Comparison of ENCODE assay signal across 31 cellular contexts in the genomic region with DNA sequence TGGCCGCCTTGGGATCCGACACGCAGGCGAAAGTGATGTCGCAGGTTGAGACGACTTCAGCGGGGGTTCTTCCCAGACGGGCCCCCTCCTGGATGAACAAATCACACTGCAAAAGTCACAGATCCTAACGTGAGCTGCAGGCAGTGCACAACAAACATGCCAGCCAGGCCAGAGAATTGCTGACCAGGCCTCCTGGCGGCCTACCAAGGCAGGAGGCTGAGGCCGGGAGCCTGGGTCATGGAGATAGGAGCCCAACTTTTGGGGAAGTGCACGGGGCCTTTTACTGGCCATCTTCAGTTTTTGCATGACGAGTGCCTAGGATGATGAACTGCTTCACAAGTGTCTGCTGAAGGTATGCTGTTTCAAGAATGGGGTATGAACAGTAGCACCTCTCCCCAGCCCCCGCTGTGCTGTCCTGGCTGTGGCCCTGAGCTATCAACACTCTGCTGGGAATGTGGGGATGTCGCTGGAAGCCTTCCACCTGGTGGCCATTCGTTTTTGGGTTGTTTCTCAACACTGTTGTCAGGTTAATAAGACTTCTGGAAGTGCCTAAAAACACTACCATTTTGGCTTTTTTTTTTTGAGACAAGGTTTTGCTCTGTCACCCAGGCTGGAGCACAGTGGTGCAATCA. TPM values are rescaled to one million over a fixed set of nuclear protein-coding genes. Genes with fewer than 3 reads are reported as not detected.
DNase-seq lines count a peak whose midpoint lies in the region; ATAC-seq, FAIRE-seq and TF ChIP-seq lines count a peak whose summit lies in the region.
"Had no signal": no experiment of that assay in that cellular context is flagged by ENCODE, and none has a peak within 500 bp of the region (broad histone marks: within the 10 kb centered on the region; RNA-seq: fewer than 3 reads in every experiment).

No MANE protein-coding gene starts in this region.

- no peak overlapping the region for H3K4me3 ChIP-seq in Caco-2 (ENCODE audit: low read depth, low read length)
- no peak overlapping the region for H3K4me3 ChIP-seq in K562
- no peak overlapping the region for H3K4me3 ChIP-seq in heart right ventricle
- peak overlapping the region; percentile 24 for H3K4me3 ChIP-seq in psoas muscle
- H3K4me3 ChIP-seq: BLaER1 treated with 17β-estradiol and CSF1 and Interleukin-3, amounts not matched to agents 10 nM and 100 nM; MG63; pancreas; smooth muscle cell had no signal

- TF ChIP-seq RAD21 in K562 (CRISPR knock-in tag; conservative IDR thresholded peaks at IDR 0.05 in 1 of 2, IDR thresholded peaks at IDR 0.05 in 1 of 2): peak in 1 of 2 experiments; percentile 24; a peak in 2 of 4 replicates

- ATAC-seq in K562 (peak; percentile 73), heart right ventricle (peak in 7 of 8 donors; percentile 48 to 82 (median 74)), psoas muscle (peak; percentile 73 to 82 (median 78)), esophagus mucosa (no peak), HG02571 (IDR thresholded peaks at IDR 0.05; ENCODE audit: unreplicated experiment) (no peak)
- ATAC-seq: activated naive CD4-positive, alpha-beta T cell treated with anti-CD3 and anti-CD28 coated beads, Interleukin-2, amount 50 U/mL, for 72 hours; naive thymus-derived CD4-positive, alpha-beta T cell; pancreas had no signal

- 74% methylated on average over 16 of the region's 16 CpGs for WGBS in K562 (ENCODE audit: insufficient coverage, low coverage, missing lambda C conversion rate)
- 50 to 58% methylated on average over 16 of the region's 16 CpGs for WGBS in heart right ventricle, 2 donors
- 39 to 63% (median 44%) methylated on average over 16 of the region's 16 CpGs for WGBS in psoas muscle, 3 donors

- H4K20me1 ChIP-seq in K562 (replicated peaks; ENCODE audit: control insufficient read depth, insufficient read depth, low read length): no peaks in the 10 kb centered on the region; the same call in 1 of the 2 replicates

- no peaks in the 10 kb centered on the region for H3K27me3 Mint-ChIP-seq in Caco-2 (ENCODE audit: insufficient read depth, unreplicated experiment)
- H3K27me3 Mint-ChIP-seq: IgD-negative memory B cell; naive thymus-derived CD4-positive, alpha-beta T cell; stimulated activated naive CD8-positive, alpha-beta T cell treated with anti-CD3 and anti-CD28 coated beads, Interleukin-15, Interleukin-2, amounts not matched to agents 100 ng/mL and 50 ng/mL, for 24 hours had no signal

- H3K4me1 ChIP-seq in Caco-2 (no peaks in the 10 kb centered on the region), K562 (replicated peaks in 1 of 2; ENCODE audit: control insufficient read depth in 2 of 2, insufficient read depth in 2 of 2, low read length in 2 of 2) (peaks cover 0 to 3% of the 10 kb centered on the region in 2 experiments; a peak in 2 of 5 replicates), heart right ventricle (peaks cover 0 to 23% (median 8%) of the 10 kb centered on the region in 9 donors), psoas muscle (peaks cover 21% of the 10 kb centered on the region)
- H3K4me1 ChIP-seq: BLaER1 treated with 17β-estradiol and CSF1 and Interleukin-3, amounts not matched to agents 10 nM and 100 nM; pancreas had no signal

- TF ChIP-seq POLR2A in K562 (conservative IDR thresholded peaks at IDR 0.05): no peak

- no peak overlapping the region for H3K4me2 ChIP-seq in K562 (ENCODE audit: insufficient read depth, low read length)
- H3K4me2 ChIP-seq: BLaER1 treated with 17β-estradiol and CSF1 and Interleukin-3, amounts not matched to agents 10 nM and 100 nM; smooth muscle cell had no signal

- H3K36me3 Mint-ChIP-seq in Caco-2 (ENCODE audit: insufficient read depth, unreplicated experiment): peaks cover 88% of the 10 kb centered on the region

- H3K9me3 Mint-ChIP-seq in Caco-2 (ENCODE audit: unreplicated experiment): no peaks in the 10 kb centered on the region
- H3K9me3 Mint-ChIP-seq: activated naive CD4-positive, alpha-beta T cell treated with anti-CD3 and anti-CD28 coated beads, Interleukin-2, amount 50 U/mL, for 72 hours; activated T-helper 1 cell treated with anti-CD3 and anti-CD28 coated beads, Interleukin-12 subunit alpha, Interleukin-12 subunit beta, Interleukin-2, Interleukin-4 antibody, amounts not matched to agents 30 ng/mL and 10 ng/mL and 1 ng/mL, durations not matched to agents 14 hours and 24 hours and 36 hours; IgD-negative memory B cell; naive thymus-derived CD4-positive, alpha-beta T cell; stimulated activated naive CD8-positive, alpha-beta T cell treated with anti-CD3 and anti-CD28 coated beads, Interleukin-15, Interleukin-2, amounts not matched to agents 100 ng/mL and 50 ng/mL, for 24 hours had no signal

- no peaks in the 10 kb centered on the region for H3K9me3 ChIP-seq in Caco-2
- H3K9me3 ChIP-seq in K562 (replicated peaks; ENCODE audit: control insufficient read depth, insufficient read depth, low read depth, low read length): no peaks in the 10 kb centered on the region
- no peaks in the 10 kb centered on the region for H3K9me3 ChIP-seq in heart right ventricle
- H3K9me3 ChIP-seq in psoas muscle: no peaks in the 10 kb centered on the region
- H3K9me3 ChIP-seq: BLaER1 treated with 17β-estradiol and CSF1 and Interleukin-3, amounts not matched to agents 10 nM and 100 nM; MG63; pancreas had no signal

- H3K36me3 ChIP-seq in Caco-2 (ENCODE audit: control insufficient read depth, insufficient read depth, low read length) (peaks cover 1% of the 10 kb centered on the region; the same call in 1 of the 2 replicates), K562 (ENCODE audit: control insufficient read depth, insufficient read depth, low read length) (peaks cover 78% of the 10 kb centered on the region; the same call in 2 of the 3 replicates), heart right ventricle (peaks cover 0 to 100% (median 86%) of the 10 kb centered on the region in 9 donors), psoas muscle (ENCODE audit: insufficient read depth in 1 of 2, low read depth in 1 of 2) (peaks cover 2 to 99% of the 10 kb centered on the region in 2 donors)

- no peaks in the 10 kb centered on the region for H3K27me3 ChIP-seq in Caco-2 (replicated peaks; ENCODE audit: control insufficient read depth, insufficient read depth, low read length)
- H3K27me3 ChIP-seq in K562 (ENCODE audit: control insufficient read depth in 2 of 2, insufficient read depth in 2 of 2, low read length in 2 of 2): no peaks in the 10 kb centered on the region
- no peaks in the 10 kb centered on the region for H3K27me3 ChIP-seq in heart right ventricle
- no peaks in the 10 kb centered on the region for H3K27me3 ChIP-seq in psoas muscle (ENCODE audit: insufficient read depth in 3 of 3, low read length in 2 of 3)
- H3K27me3 ChIP-seq: BLaER1 treated with 17β-estradiol and CSF1 and Interleukin-3, amounts not matched to agents 10 nM and 100 nM; MG63; pancreas had no signal

- no peak overlapping the region for H2AFZ ChIP-seq in K562 (ENCODE audit: low read depth, low read length)

- DNase-seq in Caco-2 (no peak), K562 (ENCODE audit: extremely low read depth in 1 of 4, low spot score in 3 of 4) (peak in 2 of 4 experiments; percentile 18 to 24), heart right ventricle (peak in 1 of 2 donors; percentile 44), psoas muscle (peak in 1 of 2 donors; percentile 79), NCI-H1930 (lab: John Stamatoyannopoulos, UW) (no peak), cerebellar nuclear complex (lab: John Stamatoyannopoulos, UW) (no peak)
- DNase-seq: activated CD4-positive, alpha-beta T cell treated with anti-CD3 and anti-CD28 coated beads for 48 hours; EL; kidney; MG63; naive thymus-derived CD4-positive, alpha-beta T cell; NCI-H1694 treated with DMSO at 0.1 percent for 48 hours; NCI-H226; NCI-H82; OCI-M1; SIG-M5; stimulated activated CD4-positive, alpha-beta T cell treated with anti-CD3 and anti-CD28 coated beads, Interleukin-4, amount 100 ng/mL, for 24 hours had no signal

- peak; percentile 14 to 24 for TF ChIP-seq CTCF in Caco-2 (IDR thresholded peaks at IDR 0.05; ENCODE audit: insufficient read depth in 1 of 2, low read depth in 1 of 2, low read length in 1 of 2, severe bottlenecking in 1 of 2, unreplicated experiment in 1 of 2)
- TF ChIP-seq CTCF in K562 (IDR thresholded peaks at IDR 0.05 in 2 of 3, conservative IDR thresholded peaks at IDR 0.05 in 1 of 3; ENCODE audit: insufficient read depth in 2 of 3, low read depth in 1 of 3, low read length in 3 of 3): peak in 2 of 3 experiments; percentile 5 to 32; a peak in 2 of 6 replicates
- no peak for TF ChIP-seq CTCF in heart right ventricle (IDR thresholded peaks at IDR 0.05)
- TF ChIP-seq CTCF in psoas muscle (IDR thresholded peaks at IDR 0.05): no peak

- POLR2A ChIA-PET in Caco-2 (lab: Charles Lee) (no interaction called here), K562 (lab: Yijun Ruan, JAX) (interaction anchor here (1.9 kb wide), 1 partner anchor 10 kb away, joined by 9 read pairs; no protein-coding TSS in a partner anchor)

- 0 out of 4 replicates have a peak overlapping the region, but pooled peaks of 1 of the 2 experiments have one; percentile 36 for H3K9ac ChIP-seq in K562 (ENCODE audit: insufficient read depth in 1 of 2, low read depth in 2 of 2, low read length in 2 of 2)
- H3K9ac ChIP-seq: BLaER1 treated with 17β-estradiol and CSF1 and Interleukin-3, amounts not matched to agents 10 nM and 100 nM had no signal

- FAIRE-seq in K562 (lab: Jason Lieb, UNC): peak; percentile 65
- FAIRE-seq: A204.1, astrocyte, kidney, pancreas had no signal

- H3K4me1 Mint-ChIP-seq in Caco-2 (ENCODE audit: low read depth, unreplicated experiment): no peaks in the 10 kb centered on the region
- H3K4me1 Mint-ChIP-seq: IgD-negative memory B cell had no signal

- BruUV-seq in Caco-2 (replicated peaks; lab: Mats Ljungman, UMichigan) (no TSS peak), K562 (replicated peaks; lab: Mats Ljungman, UMichigan) (no TSS peak)

- in situ Hi-C loops in K562 (cut with MboI): no loop called here

- CTCF ChIA-PET in Caco-2 (lab: Charles Lee) (interaction anchor here (0.6 to 0.7 kb wide), 5 partner anchors 12 to 283 kb away, joined by 3 to 6 read pairs (median 4); partner anchors contain the start of genes ANKS3, DNAAF8, ROGDI and ZNF500), K562 (lab: Yijun Ruan, JAX; ENCODE audit: low intra/inter-chr PET ratio) (no interaction called here)

- H3K4me3 Mint-ChIP-seq in Caco-2 (ENCODE audit: unreplicated experiment): no peak overlapping the region
- H3K4me3 Mint-ChIP-seq: activated T-helper 1 cell treated with anti-CD3 and anti-CD28 coated beads, Interleukin-12 subunit alpha, Interleukin-12 subunit beta, Interleukin-2, Interleukin-4 antibody, amounts not matched to agents 30 ng/mL and 10 ng/mL and 1 ng/mL, durations not matched to agents 14 hours and 24 hours and 36 hours; IgD-negative memory B cell; naive thymus-derived CD4-positive, alpha-beta T cell; stimulated activated naive CD8-positive, alpha-beta T cell treated with anti-CD3 and anti-CD28 coated beads, Interleukin-15, Interleukin-2, amounts not matched to agents 100 ng/mL and 50 ng/mL, for 24 hours had no signal

- no peak overlapping the region for H3K27ac Mint-ChIP-seq in Caco-2 (ENCODE audit: unreplicated experiment)
- H3K27ac Mint-ChIP-seq: activated T-helper 1 cell treated with anti-CD3 and anti-CD28 coated beads, Interleukin-12 subunit alpha, Interleukin-12 subunit beta, Interleukin-2, Interleukin-4 antibody, amounts not matched to agents 30 ng/mL and 10 ng/mL and 1 ng/mL, durations not matched to agents 14 hours and 24 hours and 36 hours; IgD-negative memory B cell; stimulated activated naive CD8-positive, alpha-beta T cell treated with anti-CD3 and anti-CD28 coated beads, Interleukin-15, Interleukin-2, amounts not matched to agents 100 ng/mL and 50 ng/mL, for 24 hours had no signal

- H3K79me2 ChIP-seq in K562 (ENCODE audit: control insufficient read depth, insufficient read depth, low read length): no peaks in the 10 kb centered on the region

- H3K27ac ChIP-seq in K562 (ENCODE audit: extremely low read depth, low read depth, low read length) (no peak overlapping the region), heart right ventricle (peak overlapping the region; percentile 36 to 86 (median 82)), psoas muscle (peak overlapping the region; percentile 67)
- H3K27ac ChIP-seq: BLaER1 treated with 17β-estradiol and CSF1 and Interleukin-3, amounts not matched to agents 10 nM and 100 nM; HL-60; pancreas had no signal

- no peak for TF ChIP-seq EP300 in K562 (IDR thresholded peaks at IDR 0.05; ENCODE audit: low read length)

- intact Hi-C loops in Caco-2 (cut with micrococcal nuclease; ENCODE audit: unreplicated experiment) (no loop called here), K562 (cut with micrococcal nuclease) (no loop called here), heart right ventricle (cut with DNase I) (no loop called here), psoas muscle (cut with DNase I) (no loop called here)

- H3K9me1 ChIP-seq in K562 (ENCODE audit: control insufficient read depth, insufficient read depth, low read length): no peaks in the 10 kb centered on the region

RNA-seq across cellular contexts. Expression of gene ROGDI, which starts 12.2 kb away (rescaled TPM):
- 18.2 and 19.0 TPM in 2 replicates for total RNA-seq in Caco-2 (2022)
- 11.5 and 33.7 TPM in 2 replicates for total RNA-seq in K562 (2011; cell fraction: chromatin; rRNA removed; ENCODE audit: low replicate concordance)
- 25.3 and 25.8 TPM in 2 replicates for total RNA-seq in K562 (2011; cell fraction: nucleolus; rRNA removed)
- total RNA-seq in K562 (2011; cell fraction: nucleoplasm; rRNA removed): 16.5 and 22.7 TPM in 2 replicates
- 22.2 and 25.3 TPM in 2 replicates for total RNA-seq in K562 (2014; rRNA removed)
- total RNA-seq in K562 (2014; rRNA removed; fragmentation: Illumina TruSeq; extraction: Trizol): 4.9 and 8.2 TPM in 2 replicates
- total RNA-seq in K562 (2015; rRNA removed; fragmentation: Illumina TruSeq; extraction: Trizol): 16.8 and 18.3 TPM in 2 replicates
- total RNA-seq in K562 (2021): 24.4 and 28.4 TPM in 2 replicates
- 13.1 and 19.3 TPM in 2 replicates for polyA plus RNA-seq in K562 (2011; rRNA removed)
- 26.0 and 56.4 TPM in 2 replicates for polyA plus RNA-seq in K562 (2011; cell fraction: cytosol; rRNA removed)
- 80.7 and 101 TPM in 2 replicates for polyA plus RNA-seq in K562 (2011; cell fraction: nucleus; rRNA removed)
- polyA plus RNA-seq in K562 (2012): 24.8 and 32.1 TPM in 2 replicates
- 16.5 and 24.8 TPM in 2 replicates for polyA plus RNA-seq in K562 (2014; fragmentation: Illumina TruSeq; extraction: Trizol)
- polyA plus RNA-seq in K562 (2014; fragmentation: Nextera tagmentation; extraction: Ambion mirVana): 1 to 10 TPM in 1 of 2 experiments, under 1 TPM in 1; 0.97 to 1.1 TPM
- 36.1 and 37.3 TPM in 2 replicates for polyA plus RNA-seq in K562 (2014; rRNA removed)
- polyA minus RNA-seq in K562 (2011; rRNA and poly(A)+ RNA removed): 2.8 and 5.1 TPM in 2 replicates
- 6.8 and 9.5 TPM in 2 replicates for polyA minus RNA-seq in K562 (2011; cell fraction: cytosol; rRNA and poly(A)+ RNA removed)
- polyA minus RNA-seq in K562 (2011; cell fraction: nucleus; rRNA and poly(A)+ RNA removed): 8.1 and 10.2 TPM in 2 replicates
- total RNA-seq in heart right ventricle: 100 to 1,000 TPM in 4 of 10 donors, 10 to 100 TPM in 6; 77.6 to 123 (median 96.9) TPM
- polyA plus RNA-seq in heart right ventricle: 100 to 1,000 TPM in 1 of 2 donors, 10 to 100 TPM in 1; 44.1 to 148 TPM
- 10 to 100 TPM; 14.2 to 44.0 (median 21.9) TPM for total RNA-seq in psoas muscle
- 10 to 100 TPM; 13.2 to 33.7 (median 17.3) TPM for polyA plus RNA-seq in psoas muscle
- total RNA-seq in esophagus mucosa: 21.3 TPM

RNA-seq across cellular contexts. Expression of gene SMIM22, which starts 19.5 kb away (rescaled TPM):
- total RNA-seq in Caco-2 (2022) (not detected in 2 replicates), K562 (2014; rRNA removed) (not detected in 2 replicates), K562 (2014; rRNA removed; fragmentation: Illumina TruSeq; extraction: Trizol) (not detected in 2 replicates), K562 (2015; rRNA removed; fragmentation: Illumina TruSeq; extraction: Trizol) (not detected in 2 replicates), K562 (2021) (not detected in 2 replicates), heart right ventricle (not detected), psoas muscle (not detected), esophagus mucosa (12.9 TPM)
- not detected in 2 replicates for total RNA-seq in K562 (2011; cell fraction: chromatin; rRNA removed; ENCODE audit: low replicate concordance)
- total RNA-seq in K562 (2011; cell fraction: nucleolus; rRNA removed): not detected in 2 replicates
- total RNA-seq in K562 (2011; cell fraction: nucleoplasm; rRNA removed): not detected in 2 replicates
- polyA plus RNA-seq in K562 (2011; rRNA removed) (not detected in 2 replicates), K562 (2014; fragmentation: Illumina TruSeq; extraction: Trizol) (not detected in 2 replicates), K562 (2014; fragmentation: Nextera tagmentation; extraction: Ambion mirVana) (not detected), K562 (2014; rRNA removed) (not detected in 2 replicates), heart right ventricle (under 1 TPM in 1 of 2 donors, not detected in 1; 0.73 TPM), psoas muscle (under 1 TPM in 1 of 3 donors, not detected in 2; 0.32 TPM)
- 0.97 TPM in 1 of 2 replicates, not detected in the other for polyA plus RNA-seq in K562 (2011; cell fraction: cytosol; rRNA removed)
- polyA plus RNA-seq in K562 (2011; cell fraction: nucleus; rRNA removed): not detected in 2 replicates
- 0.42 TPM in 1 of 2 replicates, not detected in the other for polyA plus RNA-seq in K562 (2012)
- polyA minus RNA-seq in K562 (2011; rRNA and poly(A)+ RNA removed): not detected in 2 replicates
- polyA minus RNA-seq in K562 (2011; cell fraction: cytosol; rRNA and poly(A)+ RNA removed): not detected in 2 replicates
- not detected in 2 replicates for polyA minus RNA-seq in K562 (2011; cell fraction: nucleus; rRNA and poly(A)+ RNA removed)
- total RNA-seq: activated naive CD4-positive, alpha-beta T cell treated with anti-CD3 and anti-CD28 coated beads, Interleukin-2, amount 50 U/mL, for 72 hours; activated T-helper 1 cell treated with anti-CD3 and anti-CD28 coated beads, Interleukin-12 subunit alpha, Interleukin-12 subunit beta, Interleukin-2, Interleukin-4 antibody, amounts not matched to agents 30 ng/mL and 10 ng/mL and 1 ng/mL, durations not matched to agents 14 hours and 24 hours and 36 hours; astrocyte; cerebellum; naive thymus-derived CD4-positive, alpha-beta T cell; smooth muscle cell had no signal
- polyA plus RNA-seq: IgD-negative memory B cell; naive thymus-derived CD4-positive, alpha-beta T cell had no signal

RNA-seq across cellular contexts. Expression of gene SEPTIN12, which starts 26.5 kb away (rescaled TPM):
- not detected in 2 replicates for total RNA-seq in Caco-2 (2022)
- not detected in 2 replicates for total RNA-seq in K562 (2011; cell fraction: chromatin; rRNA removed; ENCODE audit: low replicate concordance)
- not detected in 2 replicates for total RNA-seq in K562 (2011; cell fraction: nucleolus; rRNA removed)
- not detected in 2 replicates for total RNA-seq in K562 (2011; cell fraction: nucleoplasm; rRNA removed)
- not detected in 2 replicates for total RNA-seq in K562 (2014; rRNA removed)
- total RNA-seq in K562 (2014; rRNA removed; fragmentation: Illumina TruSeq; extraction: Trizol): not detected in 2 replicates
- total RNA-seq in K562 (2015; rRNA removed; fragmentation: Illumina TruSeq; extraction: Trizol): not detected in 2 replicates
- not detected in 2 replicates for total RNA-seq in K562 (2021)
- polyA plus RNA-seq in K562 (2011; rRNA removed): not detected in 2 replicates
- not detected in 2 replicates for polyA plus RNA-seq in K562 (2011; cell fraction: cytosol; rRNA removed)
- 0.21 TPM in 1 of 2 replicates, not detected in the other for polyA plus RNA-seq in K562 (2011; cell fraction: nucleus; rRNA removed)
- not detected in 2 replicates for polyA plus RNA-seq in K562 (2012)
- not detected in 2 replicates for polyA plus RNA-seq in K562 (2014; fragmentation: Illumina TruSeq; extraction: Trizol)
- polyA plus RNA-seq in K562 (2014; fragmentation: Nextera tagmentation; extraction: Ambion mirVana): not detected
- polyA plus RNA-seq in K562 (2014; rRNA removed): not detected in 2 replicates
- not detected in 2 replicates for polyA minus RNA-seq in K562 (2011; rRNA and poly(A)+ RNA removed)
- not detected in 2 replicates for polyA minus RNA-seq in K562 (2011; cell fraction: cytosol; rRNA and poly(A)+ RNA removed)
- not detected in 2 replicates for polyA minus RNA-seq in K562 (2011; cell fraction: nucleus; rRNA and poly(A)+ RNA removed)
- 1 to 10 TPM in 1 of 10 donors, not detected in 9; 1.3 TPM for total RNA-seq in heart right ventricle
- polyA plus RNA-seq in heart right ventricle: not detected
- not detected for total RNA-seq in psoas muscle
- polyA plus RNA-seq in psoas muscle: under 1 TPM in 1 of 3 donors, not detected in 2; 0.41 TPM
- not detected for total RNA-seq in esophagus mucosa
- total RNA-seq: activated naive CD4-positive, alpha-beta T cell treated with anti-CD3 and anti-CD28 coated beads, Interleukin-2, amount 50 U/mL, for 72 hours; activated T-helper 1 cell treated with anti-CD3 and anti-CD28 coated beads, Interleukin-12 subunit alpha, Interleukin-12 subunit beta, Interleukin-2, Interleukin-4 antibody, amounts not matched to agents 30 ng/mL and 10 ng/mL and 1 ng/mL, durations not matched to agents 14 hours and 24 hours and 36 hours; cerebellum; kidney; naive thymus-derived CD4-positive, alpha-beta T cell; pancreas; smooth muscle cell; ureter had no signal
- polyA plus RNA-seq: IgD-negative memory B cell; naive thymus-derived CD4-positive, alpha-beta T cell; smooth muscle cell had no signal

RNA-seq across cellular contexts. Expression of gene GLYR1, which starts 32.4 kb away (rescaled TPM):
- total RNA-seq in Caco-2 (2022) (112 and 117 TPM in 2 replicates), K562 (2014; rRNA removed) (36.5 and 41.6 TPM in 2 replicates), K562 (2014; rRNA removed; fragmentation: Illumina TruSeq; extraction: Trizol) (59.6 and 76.9 TPM in 2 replicates), K562 (2015; rRNA removed; fragmentation: Illumina TruSeq; extraction: Trizol) (70.9 and 72.4 TPM in 2 replicates), K562 (2021) (92.7 and 97.6 TPM in 2 replicates), heart right ventricle (100 to 1,000 TPM in 1 of 10 donors, 10 to 100 TPM in 9; 70.9 to 105 (median 75.1) TPM), psoas muscle (10 to 100 TPM; 53.3 to 74.1 (median 66.8) TPM), esophagus mucosa (49.9 TPM)
- total RNA-seq in K562 (2011; cell fraction: chromatin; rRNA removed; ENCODE audit: low replicate concordance): 172 and 226 TPM in 2 replicates
- 74.0 and 74.7 TPM in 2 replicates for total RNA-seq in K562 (2011; cell fraction: nucleolus; rRNA removed)
- total RNA-seq in K562 (2011; cell fraction: nucleoplasm; rRNA removed): 112 and 153 TPM in 2 replicates
- polyA plus RNA-seq in K562 (2011; rRNA removed) (60.2 and 63.0 TPM in 2 replicates), K562 (2014; fragmentation: Illumina TruSeq; extraction: Trizol) (96.4 and 99.2 TPM in 2 replicates), K562 (2014; fragmentation: Nextera tagmentation; extraction: Ambion mirVana) (1 to 10 TPM; 6.7 to 8.3 TPM), K562 (2014; rRNA removed) (83.1 and 89.8 TPM in 2 replicates), heart right ventricle (10 to 100 TPM; 36.5 to 56.3 TPM), psoas muscle (10 to 100 TPM; 28.6 to 64.5 (median 32.3) TPM)
- 49.4 and 62.8 TPM in 2 replicates for polyA plus RNA-seq in K562 (2011; cell fraction: cytosol; rRNA removed)
- polyA plus RNA-seq in K562 (2011; cell fraction: nucleus; rRNA removed): 66.8 and 89.3 TPM in 2 replicates
- polyA plus RNA-seq in K562 (2012): 65.5 and 88.3 TPM in 2 replicates
- 78.7 and 80.6 TPM in 2 replicates for polyA minus RNA-seq in K562 (2011; rRNA and poly(A)+ RNA removed)
- polyA minus RNA-seq in K562 (2011; cell fraction: cytosol; rRNA and poly(A)+ RNA removed): 28.9 and 29.7 TPM in 2 replicates
- 31.8 and 43.2 TPM in 2 replicates for polyA minus RNA-seq in K562 (2011; cell fraction: nucleus; rRNA and poly(A)+ RNA removed)

RNA-seq across cellular contexts. Expression of gene UBN1, which starts 32.6 kb away (rescaled TPM):
- 31.5 and 37.9 TPM in 2 replicates for total RNA-seq in Caco-2 (2022)
- 79.4 and 106 TPM in 2 replicates for total RNA-seq in K562 (2011; cell fraction: chromatin; rRNA removed; ENCODE audit: low replicate concordance)
- 59.1 and 60.7 TPM in 2 replicates for total RNA-seq in K562 (2011; cell fraction: nucleolus; rRNA removed)
- 65.0 TPM in 2 replicates for total RNA-seq in K562 (2011; cell fraction: nucleoplasm; rRNA removed)
- total RNA-seq in K562 (2014; rRNA removed): 20.6 and 20.8 TPM in 2 replicates
- total RNA-seq in K562 (2014; rRNA removed; fragmentation: Illumina TruSeq; extraction: Trizol): 19.8 and 23.9 TPM in 2 replicates
- 24.4 and 25.0 TPM in 2 replicates for total RNA-seq in K562 (2015; rRNA removed; fragmentation: Illumina TruSeq; extraction: Trizol)
- total RNA-seq in K562 (2021): 40.9 and 45.7 TPM in 2 replicates
- polyA plus RNA-seq in K562 (2011; rRNA removed): 14.9 and 15.4 TPM in 2 replicates
- polyA plus RNA-seq in K562 (2011; cell fraction: cytosol; rRNA removed): 14.7 and 17.3 TPM in 2 replicates
- 42.6 and 53.3 TPM in 2 replicates for polyA plus RNA-seq in K562 (2011; cell fraction: nucleus; rRNA removed)
- polyA plus RNA-seq in K562 (2012): 29.7 and 30.3 TPM in 2 replicates
- 31.2 and 34.2 TPM in 2 replicates for polyA plus RNA-seq in K562 (2014; fragmentation: Illumina TruSeq; extraction: Trizol)
- polyA plus RNA-seq in K562 (2014; fragmentation: Nextera tagmentation; extraction: Ambion mirVana): 1 to 10 TPM; 1.5 to 2.4 TPM
- polyA plus RNA-seq in K562 (2014; rRNA removed): 21.1 and 25.5 TPM in 2 replicates
- 17.7 and 25.8 TPM in 2 replicates for polyA minus RNA-seq in K562 (2011; rRNA and poly(A)+ RNA removed)
- polyA minus RNA-seq in K562 (2011; cell fraction: cytosol; rRNA and poly(A)+ RNA removed): 16.8 and 27.0 TPM in 2 replicates
- 21.5 and 21.8 TPM in 2 replicates for polyA minus RNA-seq in K562 (2011; cell fraction: nucleus; rRNA and poly(A)+ RNA removed)
- total RNA-seq in heart right ventricle: 10 to 100 TPM; 28.1 to 56.9 (median 31.1) TPM
- polyA plus RNA-seq in heart right ventricle: 10 to 100 TPM; 11.3 to 16.5 TPM
- 10 to 100 TPM; 25.5 to 33.3 (median 28.0) TPM for total RNA-seq in psoas muscle
- polyA plus RNA-seq in psoas muscle: 10 to 100 TPM in 2 of 3 donors, 1 to 10 TPM in 1; 9.1 to 27.8 (median 11.7) TPM
- total RNA-seq in esophagus mucosa: 12.0 TPM

Comparison
In these comparisons a context has a peak if more than half of its experiments do, and no peak if none do; other contexts are left out.
1. CTCF ChIP-seq: peak in Caco-2 (2 of 2) and K562 (2 of 3); none in heart right ventricle (0 of 9) and psoas muscle (single experiment).
2. ATAC-seq: peak in K562 (single experiment), heart right ventricle (7 of 8) and psoas muscle (4 of 4); none in esophagus mucosa (single experiment) and HG02571 (single experiment).